Comparison of ENCODE assay signal across 16 cellular contexts in genomic region chr3:128267541-128267940, GRCh38.
DNase-seq lines count a peak whose midpoint lies in the region; ATAC-seq and TF ChIP-seq lines count a peak whose summit lies in the region.
"Had no signal": no experiment of that assay in that cellular context is flagged by ENCODE, and none has a peak within 500 bp of the region (broad histone marks: within the 10 kb centered on the region; RNA-seq: fewer than 3 reads in every experiment).

No MANE protein-coding gene starts in this region.

- TF ChIP-seq CTCF in activated CD8-positive, alpha-beta T cell treated with anti-CD3 and anti-CD28 coated beads for 36 hours (IDR thresholded peaks at IDR 0.05) = no peak

- H3K9me3 Mint-ChIP-seq in activated CD8-positive, alpha-beta T cell treated with anti-CD3 and anti-CD28 coated beads, Interleukin-2, amount 10 ng/mL, durations not matched to agents 7 days and 5 days (ENCODE audit: insufficient read depth) = no peaks in the 10 kb centered on the region
- H3K9me3 Mint-ChIP-seq in activated CD8-positive, alpha-beta T cell treated with anti-CD3 and anti-CD28 coated beads for 36 hours = no peaks in the 10 kb centered on the region
- H3K9me3 Mint-ChIP-seq: CD14-positive monocyte; CD8-positive, alpha-beta T cell; HFFc6 had no signal

- no peak overlapping the region for H3K9ac ChIP-seq in trophoblast cell (ENCODE audit: low read length)

- no peaks in the 10 kb centered on the region for H3K4me1 Mint-ChIP-seq in activated CD8-positive, alpha-beta T cell treated with anti-CD3 and anti-CD28 coated beads, Interleukin-2, amount 10 ng/mL, durations not matched to agents 7 days and 5 days (ENCODE audit: low read depth)
- peaks cover 2% of the 10 kb centered on the region for H3K4me1 Mint-ChIP-seq in activated CD8-positive, alpha-beta T cell treated with anti-CD3 and anti-CD28 coated beads for 36 hours (ENCODE audit: low read depth)
- H3K4me1 Mint-ChIP-seq: CD14-positive monocyte had no signal

- no peaks in the 10 kb centered on the region for H3K9me3 ChIP-seq in trophoblast cell (ENCODE audit: insufficient read depth, low read depth, low read length)

- no peaks in the 10 kb centered on the region for H3K79me2 ChIP-seq in trophoblast cell (ENCODE audit: control insufficient read depth, insufficient read depth, low read length, poor library complexity)

- H4K91ac ChIP-seq in trophoblast cell (ENCODE audit: low read depth, low read length) = no peak overlapping the region

- POLR2A ChIA-PET in activated CD8-positive, alpha-beta T cell treated with anti-CD3 and anti-CD28 coated beads, Interleukin-2, amount 10 ng/mL, durations not matched to agents 7 days and 5 days (lab: Charles Lee) = no interaction called here
- POLR2A ChIA-PET in activated CD8-positive, alpha-beta T cell treated with anti-CD3 and anti-CD28 coated beads for 36 hours (lab: Charles Lee) = no interaction called here

- peaks cover 37 to 50% of the 10 kb centered on the region in 2 experiments for H3K4me1 ChIP-seq in trophoblast cell (ENCODE audit: control insufficient read depth in 1 of 2, insufficient read depth in 2 of 2, low read length in 2 of 2)

- H3K27me3 ChIP-seq in trophoblast cell (ENCODE audit: insufficient read depth, low read length) = no peaks in the 10 kb centered on the region

- no peak overlapping the region for H3K4ac ChIP-seq in trophoblast cell (ENCODE audit: low read depth, low read length)

- no peak overlapping the region for H3K18ac ChIP-seq in trophoblast cell (ENCODE audit: low read length)

- no peak overlapping the region for H4K12ac ChIP-seq in trophoblast cell (ENCODE audit: low read depth, low read length)

- CTCF ChIA-PET in activated CD8-positive, alpha-beta T cell treated with anti-CD3 and anti-CD28 coated beads, Interleukin-2, amount 10 ng/mL, durations not matched to agents 7 days and 5 days (lab: Charles Lee) = no interaction called here
- CTCF ChIA-PET in activated CD8-positive, alpha-beta T cell treated with anti-CD3 and anti-CD28 coated beads for 36 hours (lab: Charles Lee) = interaction anchor here (2.1 kb wide), 1 partner anchor 10 kb away, joined by 6 read pairs; no protein-coding TSS in a partner anchor

- no peak overlapping the region for H4K8ac ChIP-seq in trophoblast cell (ENCODE audit: low read depth, low read length)

- H3K36me3 Mint-ChIP-seq in activated CD8-positive, alpha-beta T cell treated with anti-CD3 and anti-CD28 coated beads, Interleukin-2, amount 10 ng/mL, durations not matched to agents 7 days and 5 days (ENCODE audit: low read depth) = peaks cover 3% of the 10 kb centered on the region
- H3K36me3 Mint-ChIP-seq in activated CD8-positive, alpha-beta T cell treated with anti-CD3 and anti-CD28 coated beads for 36 hours (ENCODE audit: low read depth) = peaks cover 10% of the 10 kb centered on the region

- H2AFZ ChIP-seq in trophoblast cell (ENCODE audit: insufficient read depth, low read length, poor library complexity) = no peak overlapping the region

- H2BK5ac ChIP-seq in trophoblast cell (ENCODE audit: low read depth, low read length, poor library complexity) = no peak overlapping the region

- no CpG with 5 or more reads among the region's 4 CpGs for WGBS in trophoblast cell (ENCODE audit: extremely low coverage, insufficient coverage, insufficient read length)

- DNase-seq in activated CD8-positive, alpha-beta T cell treated with anti-CD3 and anti-CD28 coated beads, Interleukin-2, amount 10 ng/mL, durations not matched to agents 7 days and 5 days = no peak
- DNase-seq in activated CD8-positive, alpha-beta T cell treated with anti-CD3 and anti-CD28 coated beads for 36 hours = no peak
- peak; percentile 5 for DNase-seq in HT-29 (ENCODE audit: low spot score)
- DNase-seq in islet precursor cell = peak; percentile 52
- peak; percentile 17 to 66 for DNase-seq in trophoblast cell
- no peak for DNase-seq in mucosa of gallbladder (ENCODE audit: low spot score)
- DNase-seq: COR-L47, DND-41, GDM1, HCEC 1CT, HFFc6 had no signal

- no peak overlapping the region for H3K14ac ChIP-seq in trophoblast cell (ENCODE audit: low read length)

- H3K4me2 ChIP-seq in trophoblast cell (ENCODE audit: low read length) = no peak overlapping the region

- H3K27me3 Mint-ChIP-seq in activated CD8-positive, alpha-beta T cell treated with anti-CD3 and anti-CD28 coated beads, Interleukin-2, amount 10 ng/mL, durations not matched to agents 7 days and 5 days (ENCODE audit: low read depth) = no peaks in the 10 kb centered on the region
- no peaks in the 10 kb centered on the region for H3K27me3 Mint-ChIP-seq in activated CD8-positive, alpha-beta T cell treated with anti-CD3 and anti-CD28 coated beads for 36 hours

- H3K4me3 ChIP-seq in trophoblast cell (ENCODE audit: low read depth, low read length) = no peak overlapping the region

- H3K36me3 ChIP-seq in trophoblast cell (ENCODE audit: control insufficient read depth in 1 of 2, insufficient read depth in 2 of 2, low read length in 2 of 2) = no peaks in the 10 kb centered on the region

- H2BK12ac ChIP-seq in trophoblast cell (ENCODE audit: low read length) = no peak overlapping the region

- no peak overlapping the region for H3K23ac ChIP-seq in trophoblast cell (ENCODE audit: low read length)

- H3K27ac ChIP-seq in trophoblast cell (ENCODE audit: low read depth, low read length) = peak overlapping the region; percentile 82
- H3K27ac ChIP-seq: 22Rv1 had no signal

- H2BK120ac ChIP-seq in trophoblast cell (ENCODE audit: insufficient read depth, low read length, poor library complexity) = no peak overlapping the region

- peak overlapping the region; percentile 27 for H3K27ac Mint-ChIP-seq in activated CD8-positive, alpha-beta T cell treated with anti-CD3 and anti-CD28 coated beads, Interleukin-2, amount 10 ng/mL, durations not matched to agents 7 days and 5 days
- no peak overlapping the region for H3K27ac Mint-ChIP-seq in activated CD8-positive, alpha-beta T cell treated with anti-CD3 and anti-CD28 coated beads for 36 hours
- H3K27ac Mint-ChIP-seq: CD8-positive, alpha-beta T cell; HFFc6 had no signal

- no peak for ATAC-seq in activated CD8-positive, alpha-beta T cell treated with anti-CD3 and anti-CD28 coated beads, Interleukin-2, amount 10 ng/mL, durations not matched to agents 7 days and 5 days
- no peak for ATAC-seq in activated CD8-positive, alpha-beta T cell treated with anti-CD3 and anti-CD28 coated beads for 36 hours
- no peak for ATAC-seq in GM21423 (IDR thresholded peaks at IDR 0.05; ENCODE audit: unreplicated experiment)
- no peak for ATAC-seq in HG02571 (IDR thresholded peaks at IDR 0.05; ENCODE audit: unreplicated experiment)
- ATAC-seq: CD8-positive, alpha-beta T cell had no signal

- H2AK5ac ChIP-seq in trophoblast cell (ENCODE audit: low read length) = no peak overlapping the region

- no peak overlapping the region for H3K4me3 Mint-ChIP-seq in activated CD8-positive, alpha-beta T cell treated with anti-CD3 and anti-CD28 coated beads, Interleukin-2, amount 10 ng/mL, durations not matched to agents 7 days and 5 days
- H3K4me3 Mint-ChIP-seq in activated CD8-positive, alpha-beta T cell treated with anti-CD3 and anti-CD28 coated beads for 36 hours = no peak overlapping the region
- H3K4me3 Mint-ChIP-seq: CD14-positive monocyte; CD8-positive, alpha-beta T cell; HFFc6 had no signal

- intact Hi-C loops in activated CD8-positive, alpha-beta T cell treated with anti-CD3 and anti-CD28 coated beads for 36 hours (cut with micrococcal nuclease) = no loop called here

- H3K79me1 ChIP-seq in trophoblast cell (ENCODE audit: low read length) = peaks cover 37% of the 10 kb centered on the region

Comparison
In these comparisons a context has a peak if more than half of its experiments do, and no peak if none do; other contexts are left out.
1. DNase-seq: peak in HT-29 (single experiment), islet precursor cell (single experiment) and trophoblast cell (2 of 2); none in activated CD8-positive, alpha-beta T cell treated with anti-CD3 and anti-CD28 coated beads, Interleukin-2, amount 10 ng/mL, durations not matched to agents 7 days and 5 days (single experiment), activated CD8-positive, alpha-beta T cell treated with anti-CD3 and anti-CD28 coated beads for 36 hours (single experiment) and mucosa of gallbladder (single experiment).